ENCODE assay signal across 21 cellular contexts in the genomic region with DNA sequence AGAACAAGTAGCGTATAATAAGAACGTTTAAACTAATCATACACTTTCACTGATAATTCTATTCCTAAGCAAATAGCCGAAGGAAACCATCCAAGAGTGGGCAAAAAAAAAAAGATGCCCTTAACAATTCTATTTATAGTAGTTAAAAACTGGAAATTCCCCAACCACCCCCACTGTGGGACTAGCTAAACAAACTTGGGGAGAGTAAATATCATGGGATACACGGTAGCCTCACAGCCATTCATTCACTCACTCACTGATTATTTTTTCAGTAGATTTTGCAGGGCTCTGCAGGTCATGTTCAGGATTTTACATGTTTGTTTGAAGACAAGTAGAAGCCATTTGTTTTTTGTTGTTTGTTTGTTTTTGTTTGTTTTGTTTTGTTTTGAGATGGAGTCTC.
A peak's percentile ranks its signal among the peaks of the same experiment; 100 is the strongest.
DNase-seq lines count a peak whose midpoint lies in the region; ATAC-seq and TF ChIP-seq lines count a peak whose summit lies in the region.
"Had no signal": no experiment of that assay in that cellular context is flagged by ENCODE, and none has a peak within 500 bp of the region (broad histone marks: within the 10 kb centered on the region; RNA-seq: fewer than 3 reads in every experiment).

No MANE protein-coding gene starts in this region.

- H3K27me3 ChIP-seq in SK-N-SH (ENCODE audit: insufficient read depth): no peaks in the 10 kb centered on the region
- H3K27me3 ChIP-seq: BE2C; BLaER1 treated with 17β-estradiol and CSF1 and Interleukin-3, amounts not matched to agents 10 nM and 100 nM had no signal

- CTCF ChIA-PET in SK-N-SH (lab: Yijun Ruan, JAX): no interaction called here

- no peak overlapping the region for H3K4me3 Mint-ChIP-seq in dendritic cell treated with granulocyte-macrophage colony-stimulating factor and Interleukin-4, amounts not matched to agents 40 ng/mL and 50 ng/mL, for 4 days
- H3K4me3 Mint-ChIP-seq in stimulated activated effector memory CD8-positive, alpha-beta T cell treated with anti-CD3 and anti-CD28 coated beads, Interleukin-12 subunit alpha, Interleukin-12 subunit beta, amount 100 ng/mL, for 72 hours: no peak overlapping the region
- H3K4me3 Mint-ChIP-seq: CD14-positive monocyte; CD4-positive, alpha-beta T cell; CD8-positive, alpha-beta memory T cell had no signal

- no peak overlapping the region for H2AFZ ChIP-seq in SK-N-SH (ENCODE audit: low read depth)
- H2AFZ ChIP-seq: GM23248 had no signal

- peaks cover 72% of the 10 kb centered on the region for H3K4me1 Mint-ChIP-seq in dendritic cell treated with granulocyte-macrophage colony-stimulating factor and Interleukin-4, amounts not matched to agents 40 ng/mL and 50 ng/mL, for 4 days (ENCODE audit: low read depth)
- H3K4me1 Mint-ChIP-seq in stimulated activated effector memory CD8-positive, alpha-beta T cell treated with anti-CD3 and anti-CD28 coated beads, Interleukin-12 subunit alpha, Interleukin-12 subunit beta, amount 100 ng/mL, for 72 hours: peaks cover 12% of the 10 kb centered on the region

- H4K20me1 ChIP-seq in SK-N-SH (ENCODE audit: insufficient read depth): no peaks in the 10 kb centered on the region
- H4K20me1 ChIP-seq: BLaER1 treated with 17β-estradiol and CSF1 and Interleukin-3, amounts not matched to agents 10 nM and 100 nM had no signal

- H3K4me3 ChIP-seq in SK-N-SH (ENCODE audit: low read depth in 2 of 2, low read length in 1 of 2): no peak overlapping the region
- H3K4me3 ChIP-seq: A549; BLaER1 treated with 17β-estradiol and CSF1 and Interleukin-3, amounts not matched to agents 10 nM and 100 nM; GM23248 had no signal

- no peak for TF ChIP-seq EP300 in SK-N-SH (IDR thresholded peaks at IDR 0.05; ENCODE audit: borderline replicate concordance in 1 of 2, low read depth in 1 of 2, low read length in 1 of 2)

- H3F3A ChIP-seq in SK-N-SH (replicated peaks; ENCODE audit: insufficient read depth): no peaks in the 10 kb centered on the region

- H3K79me2 ChIP-seq in SK-N-SH (ENCODE audit: insufficient read depth): peaks cover 1% of the 10 kb centered on the region; the same call in 1 of the 2 replicates

- no peak overlapping the region for H3K27ac ChIP-seq in SK-N-SH (ENCODE audit: low read depth in 2 of 2, low read length in 1 of 2)
- H3K27ac ChIP-seq: A549; BLaER1 treated with 17β-estradiol and CSF1 and Interleukin-3, amounts not matched to agents 10 nM and 100 nM; GM23248 had no signal

- H3K9ac ChIP-seq in SK-N-SH: no peak overlapping the region
- H3K9ac ChIP-seq: BLaER1 treated with 17β-estradiol and CSF1 and Interleukin-3, amounts not matched to agents 10 nM and 100 nM; GM23248 had no signal

- WGBS in SK-N-SH (ENCODE audit: low lambda C conversion rate): 93% methylated on average over 4 of the region's 4 CpGs

- peaks cover 1% of the 10 kb centered on the region for H3K9me3 Mint-ChIP-seq in dendritic cell treated with granulocyte-macrophage colony-stimulating factor and Interleukin-4, amounts not matched to agents 40 ng/mL and 50 ng/mL, for 4 days
- no peaks in the 10 kb centered on the region for H3K9me3 Mint-ChIP-seq in stimulated activated effector memory CD8-positive, alpha-beta T cell treated with anti-CD3 and anti-CD28 coated beads, Interleukin-12 subunit alpha, Interleukin-12 subunit beta, amount 100 ng/mL, for 72 hours
- H3K9me3 Mint-ChIP-seq: CD4-positive, alpha-beta T cell; CD8-positive, alpha-beta memory T cell had no signal

- no peak for TF ChIP-seq RAD21 in SK-N-SH (IDR thresholded peaks at IDR 0.05; ENCODE audit: low read length)

- no peak for ATAC-seq in stimulated activated effector memory CD8-positive, alpha-beta T cell treated with anti-CD3 and anti-CD28 coated beads, Interleukin-12 subunit alpha, Interleukin-12 subunit beta, amount 100 ng/mL, for 72 hours
- ATAC-seq: A549, HCT116 had no signal

- H3K9me3 ChIP-seq in SK-N-SH: no peaks in the 10 kb centered on the region
- H3K9me3 ChIP-seq: A549, BE2C had no signal

- no peaks in the 10 kb centered on the region for H3K9me2 ChIP-seq in SK-N-SH

- DNase-seq in NCI-H345 (lab: John Stamatoyannopoulos, UW): peak; percentile 34
- no peak for DNase-seq in NCI-H345 treated with DMSO at 0.1 percent for 48 hours (lab: John Stamatoyannopoulos, UW; ENCODE audit: unreplicated experiment)
- peak; percentile 32 for DNase-seq in HuH-7 (ENCODE audit: low spot score)
- no peak for DNase-seq in SK-N-SH
- DNase-seq in SK-N-DZ (ENCODE audit: low spot score): no peak
- DNase-seq in stimulated activated effector memory CD8-positive, alpha-beta T cell treated with anti-CD3 and anti-CD28 coated beads, Interleukin-12 subunit alpha, Interleukin-12 subunit beta, amount 100 ng/mL, for 72 hours (ENCODE audit: low spot score in 2 of 2): no peak
- DNase-seq: 8988T; ACHN; AML-193; BE2C; CD4-positive, alpha-beta T cell; CD8-positive, alpha-beta memory T cell; DMS 273 treated with DMSO at 0.1 percent for 48 hours; DND-41; GM23248; H7 had no signal

- H3K4me1 ChIP-seq in SK-N-SH (ENCODE audit: control insufficient read depth in 1 of 2, insufficient read depth in 2 of 2, low read depth in 1 of 2, low read length in 1 of 2): no peaks in the 10 kb centered on the region
- H3K4me1 ChIP-seq: A549, BE2C had no signal

- peaks cover 96% of the 10 kb centered on the region for H3K36me3 Mint-ChIP-seq in dendritic cell treated with granulocyte-macrophage colony-stimulating factor and Interleukin-4, amounts not matched to agents 40 ng/mL and 50 ng/mL, for 4 days (ENCODE audit: low read depth)
- peaks cover 88% of the 10 kb centered on the region for H3K36me3 Mint-ChIP-seq in stimulated activated effector memory CD8-positive, alpha-beta T cell treated with anti-CD3 and anti-CD28 coated beads, Interleukin-12 subunit alpha, Interleukin-12 subunit beta, amount 100 ng/mL, for 72 hours

- intact Hi-C loops in dendritic cell treated with granulocyte-macrophage colony-stimulating factor and Interleukin-4, amounts not matched to agents 40 ng/mL and 50 ng/mL, for 4 days (cut with micrococcal nuclease): no loop called here

- no peaks in the 10 kb centered on the region for H3K27me3 Mint-ChIP-seq in dendritic cell treated with granulocyte-macrophage colony-stimulating factor and Interleukin-4, amounts not matched to agents 40 ng/mL and 50 ng/mL, for 4 days
- H3K27me3 Mint-ChIP-seq: CD4-positive, alpha-beta T cell; CD8-positive, alpha-beta memory T cell had no signal

- H3K27ac Mint-ChIP-seq in dendritic cell treated with granulocyte-macrophage colony-stimulating factor and Interleukin-4, amounts not matched to agents 40 ng/mL and 50 ng/mL, for 4 days: peak overlapping the region; percentile 75
- no peak overlapping the region for H3K27ac Mint-ChIP-seq in stimulated activated effector memory CD8-positive, alpha-beta T cell treated with anti-CD3 and anti-CD28 coated beads, Interleukin-12 subunit alpha, Interleukin-12 subunit beta, amount 100 ng/mL, for 72 hours
- H3K27ac Mint-ChIP-seq: CD4-positive, alpha-beta T cell had no signal

- H3K4me2 ChIP-seq in SK-N-SH: no peak overlapping the region
- H3K4me2 ChIP-seq: A549 had no signal

- H3K36me3 ChIP-seq in SK-N-SH (replicated peaks in 1 of 2; ENCODE audit: control insufficient read depth in 1 of 2, insufficient read depth in 2 of 2, low read length in 1 of 2): peaks cover 8 to 26% of the 10 kb centered on the region in 2 experiments
- H3K36me3 ChIP-seq: BE2C had no signal

- no peak for TF ChIP-seq CTCF in SK-N-SH (IDR thresholded peaks at IDR 0.05)

- POLR2A ChIA-PET in SK-N-SH (lab: Yijun Ruan, JAX): no interaction called here

TF ChIP-seq in SK-N-SH, 30 proteins besides CTCF, POLR2A, EP300 and RAD21 (continues in another document):
- no peak for TF ChIP-seq YY1 (IDR thresholded peaks at IDR 0.05; ENCODE audit: low read depth)
- TF ChIP-seq, protein P1, sequence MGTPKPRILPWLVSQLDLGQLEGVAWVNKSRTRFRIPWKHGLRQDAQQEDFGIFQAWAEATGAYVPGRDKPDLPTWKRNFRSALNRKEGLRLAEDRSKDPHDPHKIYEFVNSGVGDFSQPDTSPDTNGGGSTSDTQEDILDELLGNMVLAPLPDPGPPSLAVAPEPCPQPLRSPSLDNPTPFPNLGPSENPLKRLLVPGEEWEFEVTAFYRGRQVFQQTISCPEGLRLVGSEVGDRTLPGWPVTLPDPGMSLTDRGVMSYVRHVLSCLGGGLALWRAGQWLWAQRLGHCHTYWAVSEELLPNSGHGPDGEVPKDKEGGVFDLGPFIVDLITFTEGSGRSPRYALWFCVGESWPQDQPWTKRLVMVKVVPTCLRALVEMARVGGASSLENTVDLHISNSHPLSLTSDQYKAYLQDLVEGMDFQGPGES (IDR thresholded peaks at IDR 0.05; ENCODE audit: low read depth, low read length): no peak
- TF ChIP-seq, protein P2, sequence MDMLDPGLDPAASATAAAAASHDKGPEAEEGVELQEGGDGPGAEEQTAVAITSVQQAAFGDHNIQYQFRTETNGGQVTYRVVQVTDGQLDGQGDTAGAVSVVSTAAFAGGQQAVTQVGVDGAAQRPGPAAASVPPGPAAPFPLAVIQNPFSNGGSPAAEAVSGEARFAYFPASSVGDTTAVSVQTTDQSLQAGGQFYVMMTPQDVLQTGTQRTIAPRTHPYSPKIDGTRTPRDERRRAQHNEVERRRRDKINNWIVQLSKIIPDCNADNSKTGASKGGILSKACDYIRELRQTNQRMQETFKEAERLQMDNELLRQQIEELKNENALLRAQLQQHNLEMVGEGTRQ (IDR thresholded peaks at IDR 0.05; ENCODE audit: borderline replicate concordance, low read depth, low read length): no peak
- TF ChIP-seq SMC3 (IDR thresholded peaks at IDR 0.05; ENCODE audit: low read depth, low read length): no peak
- TF ChIP-seq, protein P3, sequence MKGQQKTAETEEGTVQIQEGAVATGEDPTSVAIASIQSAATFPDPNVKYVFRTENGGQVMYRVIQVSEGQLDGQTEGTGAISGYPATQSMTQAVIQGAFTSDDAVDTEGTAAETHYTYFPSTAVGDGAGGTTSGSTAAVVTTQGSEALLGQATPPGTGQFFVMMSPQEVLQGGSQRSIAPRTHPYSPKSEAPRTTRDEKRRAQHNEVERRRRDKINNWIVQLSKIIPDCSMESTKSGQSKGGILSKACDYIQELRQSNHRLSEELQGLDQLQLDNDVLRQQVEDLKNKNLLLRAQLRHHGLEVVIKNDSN (IDR thresholded peaks at IDR 0.05; ENCODE audit: borderline replicate concordance, low read depth): no peak
- TF ChIP-seq JUND (IDR thresholded peaks at IDR 0.05): no peak
- no peak for TF ChIP-seq FOXJ3 (CRISPR knock-in tag; IDR thresholded peaks at IDR 0.05)

Comparison
In these comparisons a context has a peak if more than half of its experiments do, and no peak if none do; other contexts are left out.
1. DNase-seq: peak in NCI-H345 (single experiment) and HuH-7 (single experiment); none in NCI-H345 treated with DMSO at 0.1 percent for 48 hours (single experiment), SK-N-SH (single experiment), SK-N-DZ (single experiment) and stimulated activated effector memory CD8-positive, alpha-beta T cell treated with anti-CD3 and anti-CD28 coated beads, Interleukin-12 subunit alpha, Interleukin-12 subunit beta, amount 100 ng/mL, for 72 hours (0 of 2).